In the genomic region with DNA sequence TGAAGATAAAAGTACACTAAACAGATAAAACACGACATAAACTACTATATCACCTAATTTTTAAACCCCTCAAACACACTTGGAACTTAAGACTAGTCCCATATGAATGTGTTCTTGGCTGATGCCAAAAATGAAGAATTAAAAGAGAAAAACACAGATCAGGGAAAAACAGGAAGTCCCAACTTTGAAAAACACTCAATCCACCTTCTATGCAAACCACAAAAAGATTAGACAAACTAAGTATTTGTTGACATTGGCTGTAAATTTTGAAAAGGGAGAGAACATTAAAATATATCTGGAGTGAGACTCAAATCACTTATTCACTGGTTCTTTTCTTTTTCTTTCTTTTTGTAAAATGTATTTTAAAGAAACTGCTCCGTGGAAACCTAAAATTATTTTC, we compare ENCODE assay signal across 21 cellular contexts.
DNase-seq lines count a peak whose midpoint lies in the region; ATAC-seq and TF ChIP-seq lines count a peak whose summit lies in the region.
"Had no signal": no experiment of that assay in that cellular context is flagged by ENCODE, and none has a peak within 500 bp of the region (broad histone marks: within the 10 kb centered on the region; RNA-seq: fewer than 3 reads in every experiment).

No MANE protein-coding gene starts in this region.

- TF ChIP-seq POLR2A in tibial nerve (IDR thresholded peaks at IDR 0.05) (no peak), stomach (IDR thresholded peaks at IDR 0.05) (no peak)

- TF ChIP-seq EP300 in tibial nerve (IDR thresholded peaks at IDR 0.05) (no peak), stomach (IDR thresholded peaks at IDR 0.05) (no peak)

- DNase-seq in left ventricle myocardium inferior (no peak), Right ventricle myocardium inferior (ENCODE audit: missing footprints) (no peak), T-helper 17 cell (no peak), fibroblast of mammary gland (ENCODE audit: low read depth) (peak; percentile 16), tibial nerve (ENCODE audit: low spot score in 2 of 2) (no peak), stomach (no peak), NCI-H2171 treated with DMSO at 0.1 percent for 48 hours (lab: John Stamatoyannopoulos, UW) (no peak), AG20443 (ENCODE audit: low spot score) (no peak)
- DNase-seq: activated CD8-positive, alpha-beta memory T cell treated with anti-CD3 and anti-CD28 coated beads for 24 hours; activated effector memory CD4-positive, alpha-beta T cell treated with Interleukin-2 at 50 U/mL for 16 hours; effector CD8-positive, alpha-beta T cell; foreskin fibroblast; NCI-H1048; NCI-H748 treated with DMSO at 0.1 percent for 48 hours had no signal

- peak overlapping the region; percentile 36 for H3K27ac ChIP-seq in left ventricle myocardium inferior (replicated peaks)
- peak overlapping the region in 3 of 4 donors; percentile 31 to 59 (median 40) for H3K27ac ChIP-seq in tibial nerve
- no peak overlapping the region for H3K27ac ChIP-seq in stomach
- H3K27ac ChIP-seq: breast epithelium, parathyroid adenoma, skin epidermis had no signal

- 52 to 75% methylated on average over 2 of the region's 2 CpGs for WGBS in tibial nerve, 2 donors
- 51 to 74% (median 52%) methylated on average over 2 of the region's 2 CpGs for WGBS in stomach, 5 donors

- no peak for ATAC-seq in Right ventricle myocardium inferior
- ATAC-seq in T-helper 17 cell = no peak
- ATAC-seq: HCT116, left lobe of liver, SK-N-SH treated with all-trans-retinoic acid at 6 μM for 48 hours had no signal

- no peak for TF ChIP-seq CTCF in left ventricle myocardium inferior (IDR thresholded peaks at IDR 0.05; ENCODE audit: borderline replicate concordance)
- no peak for TF ChIP-seq CTCF in fibroblast of mammary gland (conservative IDR thresholded peaks at IDR 0.05; ENCODE audit: control insufficient read depth, insufficient read depth, low read depth, low read length)
- no peak for TF ChIP-seq CTCF in tibial nerve (IDR thresholded peaks at IDR 0.05)
- TF ChIP-seq CTCF in stomach (IDR thresholded peaks at IDR 0.05) = no peak

- H3K4me3 ChIP-seq in left ventricle myocardium inferior (no peak overlapping the region), fibroblast of mammary gland (ENCODE audit: control insufficient read depth, low read depth, low read length) (no peak overlapping the region), tibial nerve (no peak overlapping the region), stomach (no peak overlapping the region)
- H3K4me3 ChIP-seq: breast epithelium, Peyer's patch, skin epidermis had no signal

- H3K4me1 ChIP-seq in left ventricle myocardium inferior = peaks cover 37% of the 10 kb centered on the region
- peaks cover 0 to 18% (median 3%) of the 10 kb centered on the region in 4 donors for H3K4me1 ChIP-seq in tibial nerve
- peaks cover 0 to 12% (median 3%) of the 10 kb centered on the region in 4 donors for H3K4me1 ChIP-seq in stomach
- H3K4me1 ChIP-seq: breast epithelium, Peyer's patch had no signal

- H3K4me1 Mint-ChIP-seq in T-helper 17 cell = peaks cover 47% of the 10 kb centered on the region

- no peaks in the 10 kb centered on the region for H3K27me3 Mint-ChIP-seq in T-helper 17 cell

- intact Hi-C loops in left ventricle myocardium inferior (cut with micrococcal nuclease) (no loop called here), Right ventricle myocardium inferior (cut with DNase I) (no loop called here), stomach (cut with DNase I; ENCODE audit: low total_unique reads) (no loop called here)

- H3K4me3 Mint-ChIP-seq in T-helper 17 cell = peak overlapping the region; percentile 28

- H3K36me3 Mint-ChIP-seq in T-helper 17 cell (ENCODE audit: low read depth) = peaks cover 6% of the 10 kb centered on the region

- H3K27me3 ChIP-seq in left ventricle myocardium inferior (ENCODE audit: low read depth) (no peaks in the 10 kb centered on the region), tibial nerve (no peaks in the 10 kb centered on the region), stomach (no peaks in the 10 kb centered on the region)
- H3K27me3 ChIP-seq: breast epithelium, Peyer's patch had no signal

- no peaks in the 10 kb centered on the region for H3K36me3 ChIP-seq in left ventricle myocardium inferior
- peaks cover 0 to 7% (median 0%) of the 10 kb centered on the region in 3 donors for H3K36me3 ChIP-seq in tibial nerve
- H3K36me3 ChIP-seq in stomach = no peaks in the 10 kb centered on the region
- H3K36me3 ChIP-seq: breast epithelium, Peyer's patch had no signal

- no peaks in the 10 kb centered on the region for H3K9me3 ChIP-seq in left ventricle myocardium inferior (replicated peaks)
- no peaks in the 10 kb centered on the region for H3K9me3 ChIP-seq in T-helper 17 cell (ENCODE audit: control insufficient read depth, low read length, poor library complexity, severe bottlenecking)
- H3K9me3 ChIP-seq in tibial nerve = no peaks in the 10 kb centered on the region
- H3K9me3 ChIP-seq in stomach = no peaks in the 10 kb centered on the region
- H3K9me3 ChIP-seq: breast epithelium, Peyer's patch had no signal

- H3K27ac Mint-ChIP-seq in T-helper 17 cell = peak overlapping the region; percentile 14

Comparison
In these comparisons a context has a peak if more than half of its experiments do, and no peak if none do; other contexts are left out.
1. H3K27ac ChIP-seq: peak in left ventricle myocardium inferior (single experiment) and tibial nerve (3 of 4); none in stomach (0 of 5).